Comparison of ENCODE assay signal across 15 cellular contexts in the genomic region with DNA sequence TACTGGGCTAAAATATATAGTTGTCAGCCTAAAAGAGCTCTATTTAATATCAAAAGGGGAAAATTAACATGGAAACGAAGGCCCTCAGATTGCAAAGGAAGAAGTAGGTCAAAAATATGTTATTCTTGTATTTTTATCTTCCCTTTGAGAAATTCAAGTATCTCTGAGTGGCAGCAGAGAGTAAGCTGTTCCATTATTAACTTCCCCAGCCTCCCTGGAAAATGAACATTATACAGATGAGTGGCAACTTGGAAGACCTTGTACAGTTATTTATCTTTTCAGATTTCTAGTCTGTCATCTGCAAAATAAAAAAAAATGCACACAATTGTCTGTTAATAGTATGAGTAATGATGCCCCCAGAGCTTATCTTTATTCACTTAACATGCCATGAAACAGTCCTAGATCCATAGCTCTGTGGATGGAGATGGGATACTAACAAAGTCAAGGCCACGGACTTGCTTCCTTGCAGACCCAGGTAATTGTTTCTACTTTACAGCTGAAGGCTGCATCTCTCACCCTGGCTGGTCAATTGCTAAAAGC.
DNase-seq lines count a peak whose midpoint lies in the region; ATAC-seq and TF ChIP-seq lines count a peak whose summit lies in the region.
"Had no signal": no experiment of that assay in that cellular context is flagged by ENCODE, and none has a peak within 500 bp of the region (broad histone marks: within the 10 kb centered on the region; RNA-seq: fewer than 3 reads in every experiment).

No MANE protein-coding gene starts in this region.

- H3K9me3 ChIP-seq in cardiac muscle cell (ENCODE audit: low read depth): peaks cover 4% of the 10 kb centered on the region
- H3K9me3 ChIP-seq in MM.1S (replicated peaks; ENCODE audit: insufficient read depth, low read length): no peaks in the 10 kb centered on the region
- H3K9me3 ChIP-seq in left ventricle myocardium inferior (replicated peaks): peaks cover 17% of the 10 kb centered on the region
- H3K9me3 ChIP-seq: HAP-1 had no signal

- H3K9me3 Mint-ChIP-seq in effector memory CD8-positive, alpha-beta T cell: no peaks in the 10 kb centered on the region

- H3K4me1 ChIP-seq in cardiac muscle cell (ENCODE audit: low read depth) (peaks cover 51% of the 10 kb centered on the region), MM.1S (ENCODE audit: low read length) (peaks cover 17% of the 10 kb centered on the region), left ventricle myocardium inferior (peaks cover 46% of the 10 kb centered on the region)

- no peak overlapping the region for H3K9ac ChIP-seq in MM.1S (ENCODE audit: low read length)

- no peaks in the 10 kb centered on the region for H3K79me2 ChIP-seq in MM.1S (ENCODE audit: low read length)

- H3K27me3 ChIP-seq in cardiac muscle cell: no peaks in the 10 kb centered on the region
- no peaks in the 10 kb centered on the region for H3K27me3 ChIP-seq in MM.1S (replicated peaks; ENCODE audit: insufficient read depth, low read length)
- no peaks in the 10 kb centered on the region for H3K27me3 ChIP-seq in left ventricle myocardium inferior (ENCODE audit: low read depth)

- TF ChIP-seq CTCF in cardiac muscle cell (IDR thresholded peaks at IDR 0.05; ENCODE audit: low read depth, low read length) (no peak), MM.1S (IDR thresholded peaks at IDR 0.05; ENCODE audit: low read length) (no peak), left ventricle myocardium inferior (IDR thresholded peaks at IDR 0.05; ENCODE audit: borderline replicate concordance) (no peak)

- H3K36me3 ChIP-seq in cardiac muscle cell (peaks cover 22% of the 10 kb centered on the region), MM.1S (replicated peaks; ENCODE audit: insufficient read depth, low read length) (no peaks in the 10 kb centered on the region), left ventricle myocardium inferior (peaks cover 6% of the 10 kb centered on the region)
- H3K36me3 ChIP-seq: HAP-1 had no signal

- peak overlapping the region; percentile 29; the same call in 1 of the 2 replicates for H3K4me2 ChIP-seq in MM.1S (ENCODE audit: low read depth, low read length)

- H3K9me2 ChIP-seq in MM.1S (replicated peaks; ENCODE audit: insufficient read depth, low read length): no peaks in the 10 kb centered on the region

- DNase-seq in cardiac muscle cell (ENCODE audit: low read depth in 1 of 2, low spot score in 1 of 2) (no peak), left cardiac atrium (no peak), MM.1S (no peak), left ventricle myocardium inferior (no peak), putamen (ENCODE audit: low spot score) (peak; percentile 59), DMS53 treated with DMSO at 0.1 percent for 48 hours (lab: John Stamatoyannopoulos, UW; ENCODE audit: unreplicated experiment) (no peak)
- DNase-seq in effector memory CD8-positive, alpha-beta T cell: no peak
- DNase-seq: 8988T; C1 segment of cervical spinal cord; CD4-positive, alpha-beta T cell; DMS 273 treated with DMSO at 0.1 percent for 48 hours; DMS79; GDM1 had no signal

- no peaks in the 10 kb centered on the region for H3K36me3 Mint-ChIP-seq in effector memory CD8-positive, alpha-beta T cell (ENCODE audit: insufficient read depth)

- H3K4me1 Mint-ChIP-seq in effector memory CD8-positive, alpha-beta T cell (ENCODE audit: low read depth in 2 of 2): peaks cover 0 to 6% of the 10 kb centered on the region in 2 donors

- H2AFZ ChIP-seq in MM.1S (ENCODE audit: low read length): no peak overlapping the region

- intact Hi-C loops in left cardiac atrium (cut with DNase I): no loop called here
- intact Hi-C loops in left ventricle myocardium inferior (cut with micrococcal nuclease): no loop called here

- H3K4me3 ChIP-seq in cardiac muscle cell (no peak overlapping the region), MM.1S (ENCODE audit: low read length) (no peak overlapping the region), left ventricle myocardium inferior (peak overlapping the region; percentile 3)
- H3K4me3 ChIP-seq: HAP-1 had no signal

- H3K27ac Mint-ChIP-seq in effector memory CD8-positive, alpha-beta T cell: no peak overlapping the region
- H3K27ac Mint-ChIP-seq: CD4-positive, alpha-beta T cell had no signal

- H4K20me1 ChIP-seq in MM.1S (ENCODE audit: insufficient read depth, low read length): no peaks in the 10 kb centered on the region

- peak overlapping the region; percentile 96 for H3K27ac ChIP-seq in cardiac muscle cell
- no peak overlapping the region for H3K27ac ChIP-seq in MM.1S (ENCODE audit: low read length)
- H3K27ac ChIP-seq in left ventricle myocardium inferior (replicated peaks): peak overlapping the region; percentile 89

- peaks cover 11% of the 10 kb centered on the region for H3F3A ChIP-seq in MM.1S (ENCODE audit: insufficient read depth, low read length)

- ATAC-seq in left cardiac atrium: no peak
- ATAC-seq in effector memory CD8-positive, alpha-beta T cell (replicated peaks): no peak
- ATAC-seq: HepG2 had no signal

- H3K4me3 Mint-ChIP-seq in effector memory CD8-positive, alpha-beta T cell: no peak overlapping the region
- H3K4me3 Mint-ChIP-seq: CD4-positive, alpha-beta T cell had no signal

- H3K27me3 Mint-ChIP-seq in effector memory CD8-positive, alpha-beta T cell: peaks cover 1 to 3% of the 10 kb centered on the region in 2 donors
- H3K27me3 Mint-ChIP-seq: CD4-positive, alpha-beta T cell had no signal
